6 cellular contexts compared by ENCODE assay signal in genomic region chr16:648071-648785, GRCh38. TPM values are rescaled to one million over a fixed set of nuclear protein-coding genes. Genes with fewer than 3 reads are reported as not detected.
DNase-seq lines count a peak whose midpoint lies in the region; ATAC-seq and TF ChIP-seq lines count a peak whose summit lies in the region.

No MANE protein-coding gene starts in this region.

- no peaks in the 10 kb centered on the region for H3K36me3 ChIP-seq in mammary epithelial cell (ENCODE audit: insufficient read depth, low read length)
- peaks cover 10% of the 10 kb centered on the region for H3K36me3 ChIP-seq in neuron (ENCODE audit: insufficient read depth, low read length)

- H3K4me3 ChIP-seq in GM12875 (ENCODE audit: low read depth, low read length) (peak overlapping the region; percentile 81), mammary epithelial cell (replicated peaks in 1 of 3; ENCODE audit: insufficient read depth in 1 of 3, low read depth in 2 of 3, low read length in 3 of 3) (peak overlapping the region; percentile 64 to 68 (median 67)), neuron (ENCODE audit: low read length) (peak overlapping the region; percentile 95)

- DNase-seq in NCI-H82 (lab: John Stamatoyannopoulos, UW) (peak; percentile 76), mammary epithelial cell (peak; percentile 23), HuH-7 (ENCODE audit: low spot score) (no peak)

- H3K9ac ChIP-seq in mammary epithelial cell (ENCODE audit: insufficient read depth, low read length): peak overlapping the region; percentile 59

- H2AFZ ChIP-seq in mammary epithelial cell (ENCODE audit: low read depth, low read length) (peak overlapping the region; percentile 82), neuron (ENCODE audit: low read depth, low read length) (peak overlapping the region; percentile 82)

- TF ChIP-seq CTCF in GM12875 (IDR thresholded peaks at IDR 0.05; ENCODE audit: borderline replicate concordance, insufficient read depth, low read depth, low read length) (peak; percentile 88), mammary epithelial cell (conservative IDR thresholded peaks at IDR 0.05 in 1 of 2, IDR thresholded peaks at IDR 0.05 in 1 of 2; ENCODE audit: extremely low read depth in 1 of 2, insufficient read depth in 1 of 2, low read depth in 1 of 2, low read length in 2 of 2) (peak; percentile 42 to 71)

- peak overlapping the region; percentile 94 for H3K4me2 ChIP-seq in mammary epithelial cell (ENCODE audit: insufficient read depth, low read depth, low read length)

- in situ Hi-C loops in mammary epithelial cell (cut with MboI; ENCODE audit: low sequenced_read_pairs in 2 of 2): no loop called here

- intact Hi-C loops in mammary epithelial cell (cut with micrococcal nuclease): loop anchor here (2.0 kb wide), 1 partner anchor 21 kb away; the partner anchor contains the start of gene RHOT2

- CTCF ChIA-PET in mammary epithelial cell (lab: Charles Lee; ENCODE audit: low non-redundant PET): interaction anchor here (0.6 to 0.7 kb wide), 2 partner anchors 11 to 59 kb away, joined by 3 to 9 read pairs; no protein-coding TSS in a partner anchor

- no TSS peak for BruUV-seq in mammary epithelial cell (replicated peaks; lab: Mats Ljungman, UMichigan)

- ATAC-seq in HG03135 (IDR thresholded peaks at IDR 0.05; ENCODE audit: unreplicated experiment): no peak

- H3K27me3 ChIP-seq in mammary epithelial cell (ENCODE audit: insufficient read depth, low read length) (no peaks in the 10 kb centered on the region), neuron (ENCODE audit: insufficient read depth, low read length) (no peaks in the 10 kb centered on the region)

- no peaks in the 10 kb centered on the region for H4K20me1 ChIP-seq in mammary epithelial cell (ENCODE audit: insufficient read depth, low read length)

- H3K9me3 ChIP-seq in mammary epithelial cell (replicated peaks; ENCODE audit: insufficient read depth, low read length) (no peaks in the 10 kb centered on the region), neuron (ENCODE audit: low read length) (no peaks in the 10 kb centered on the region)

- 8% methylated on average over 12 of the region's 25 CpGs for WGBS in mammary epithelial cell (ENCODE audit: low coverage, missing lambda C conversion rate)

- H3K79me2 ChIP-seq in mammary epithelial cell (ENCODE audit: insufficient read depth, low read length): peaks cover 11% of the 10 kb centered on the region

- peak overlapping the region; percentile 73 for H3K27ac ChIP-seq in mammary epithelial cell (ENCODE audit: insufficient read depth, low read depth, low read length)

- dilution Hi-C loops in mammary epithelial cell (cut with HindIII; ENCODE audit: low sequenced_read_pairs): no loop called here

- peaks cover 30% of the 10 kb centered on the region for H3K4me1 ChIP-seq in mammary epithelial cell (ENCODE audit: insufficient read depth, low read length)
- peaks cover 17% of the 10 kb centered on the region for H3K4me1 ChIP-seq in neuron (ENCODE audit: insufficient read depth, low read length)

RNA-seq across cellular contexts. Expression of gene WDR90, which starts 0.9 kb away (rescaled TPM):
- total RNA-seq in mammary epithelial cell: 10 to 100 TPM in 1 of 2 donors, 1 to 10 TPM in 1; 7.5 to 41.7 TPM
- 14.6 TPM for polyA plus RNA-seq in mammary epithelial cell
- polyA minus RNA-seq in mammary epithelial cell: 5.0 TPM

RNA-seq across cellular contexts. Expression of gene MCRIP2, which starts 6.6 kb away (rescaled TPM):
- total RNA-seq in mammary epithelial cell: 10 to 100 TPM; 12.3 to 20.6 TPM
- polyA plus RNA-seq in mammary epithelial cell: 10.7 TPM
- polyA minus RNA-seq in mammary epithelial cell: not detected

RNA-seq across cellular contexts. Expression of gene METTL26, which starts 12.1 kb away (rescaled TPM):
- 10 to 100 TPM; 43.3 to 95.7 TPM for total RNA-seq in mammary epithelial cell
- polyA plus RNA-seq in mammary epithelial cell: 76.6 TPM
- 25.5 TPM for polyA minus RNA-seq in mammary epithelial cell

RNA-seq across cellular contexts. Expression of gene WFIKKN1, which starts 17.4 kb away (rescaled TPM):
- under 1 TPM; 0.17 to 0.28 TPM for total RNA-seq in mammary epithelial cell
- polyA plus RNA-seq in mammary epithelial cell: not detected
- polyA minus RNA-seq in mammary epithelial cell: not detected

RNA-seq across cellular contexts. Expression of gene RHOT2, which starts 19.7 kb away (rescaled TPM):
- total RNA-seq in mammary epithelial cell: 100 to 1,000 TPM in 1 of 2 donors, 10 to 100 TPM in 1; 48.8 to 154 TPM
- 87.3 TPM for polyA plus RNA-seq in mammary epithelial cell
- polyA minus RNA-seq in mammary epithelial cell: 29.5 TPM
